In the genomic region with DNA sequence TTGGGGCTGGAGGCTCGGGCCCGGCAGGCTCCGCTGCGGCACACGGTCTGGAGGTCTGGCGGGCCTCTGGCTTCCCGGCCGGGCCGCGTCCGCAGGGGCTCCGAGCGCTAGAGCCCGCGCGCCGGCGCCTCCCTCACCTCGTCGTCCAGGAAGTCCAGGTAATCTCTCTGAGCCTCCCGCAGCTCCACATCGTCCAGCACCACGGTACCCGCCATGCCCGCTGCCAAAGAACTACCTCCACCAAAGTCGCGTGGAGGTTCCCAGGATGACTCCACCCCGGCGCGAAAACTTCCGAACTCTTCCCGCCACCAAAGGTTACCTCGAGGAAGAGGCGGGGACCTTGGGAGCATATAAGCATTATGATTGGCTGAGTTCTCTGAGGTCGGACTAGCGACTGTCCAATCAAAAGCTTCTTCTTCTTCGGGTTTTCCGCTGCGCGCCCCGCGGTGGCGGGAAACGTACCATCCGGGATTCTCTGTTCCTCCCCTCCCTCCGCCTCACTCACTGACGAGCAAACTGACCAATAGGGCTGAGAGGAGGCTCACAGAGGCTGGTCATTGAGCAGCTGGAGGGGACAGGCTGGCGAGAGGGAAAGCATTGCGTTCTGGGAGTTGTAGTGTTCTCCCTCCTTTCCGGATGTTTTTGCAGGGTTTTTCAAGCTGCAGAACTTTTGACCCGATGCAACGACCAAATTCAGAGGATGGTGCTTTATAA, we compare ENCODE assay signal across 7 cellular contexts.
DNase-seq lines count a peak whose midpoint lies in the region; ATAC-seq, FAIRE-seq and TF ChIP-seq lines count a peak whose summit lies in the region.

A gene (minus strand): TSS at position 283 of the 714 bp plus-strand sequence. CDS start 68 bp downstream, at position 215.

- TF ChIP-seq CTCF in astrocyte of the spinal cord (IDR thresholded peaks at IDR 0.05; ENCODE audit: low read depth, low read length) = no peak

- peak; percentile 96 for ATAC-seq in HG02981 (IDR thresholded peaks at IDR 0.05; ENCODE audit: unreplicated experiment)

- peak; percentile 100 for FAIRE-seq in GM18507 (lab: Jason Lieb, UNC)

- in situ Hi-C loops in astrocyte of the spinal cord (cut with HindIII; ENCODE audit: low sequenced_read_pairs) = loop anchor here (25.0 kb wide), 1 partner anchor 378 kb away; a partner anchor contains a TSS

- DNase-seq in GM18507 (ENCODE audit: extremely low spot score, insufficient read length, low read depth) = peak; percentile 86
- DNase-seq in NCI-H2029 treated with DMSO at 0.1 percent for 48 hours (lab: John Stamatoyannopoulos, UW) = peak; percentile 99
- DNase-seq in T-helper 9 cell = peak; percentile 86
- DNase-seq in astrocyte of the spinal cord (ENCODE audit: low read depth, low spot score) = peak; percentile 99
- peak; percentile 96 to 100 for DNase-seq in hippocampal formation (lab: John Stamatoyannopoulos, UW)
- DNase-seq in retina = peak; percentile 96

- H3K4me3 ChIP-seq in astrocyte of the spinal cord (ENCODE audit: low read depth, low read length) = peak within 1 kb of the TSS; percentile 75

Comparison
In these comparisons a context has a peak if more than half of its experiments do, and no peak if none do; other contexts are left out.
1. Peak in every context shown above with its lines: DNase-seq, ATAC-seq and H3K4me3 ChIP-seq.